ENCODE assay signal across 22 cellular contexts in the genomic region with DNA sequence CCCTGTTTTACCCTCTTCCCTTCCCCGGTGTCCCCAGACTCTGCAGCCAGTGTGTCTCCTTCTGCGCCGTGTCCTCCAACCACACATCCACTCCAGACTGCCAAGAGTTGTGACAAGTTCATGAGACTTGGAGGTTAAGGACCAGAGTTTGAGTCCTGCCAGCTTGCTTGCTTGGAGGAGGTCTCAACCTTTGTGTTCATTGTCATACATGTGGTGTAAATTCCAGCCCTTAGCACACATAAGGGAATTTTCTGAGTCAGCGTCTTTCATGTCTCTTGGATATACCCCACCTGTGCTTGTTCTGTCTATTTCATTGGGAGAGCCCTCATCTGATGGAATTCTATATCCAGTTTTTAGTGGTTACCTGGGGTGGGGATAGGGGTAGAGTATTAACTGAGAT. TPM values are rescaled to one million over a fixed set of nuclear protein-coding genes. Genes with fewer than 3 reads are reported as not detected.
A peak's percentile ranks its signal among the peaks of the same experiment; 100 is the strongest.
DNase-seq lines count a peak whose midpoint lies in the region; ATAC-seq, FAIRE-seq and TF ChIP-seq lines count a peak whose summit lies in the region.
"Had no signal": no experiment of that assay in that cellular context is flagged by ENCODE, and none has a peak within 500 bp of the region (broad histone marks: within the 10 kb centered on the region; RNA-seq: fewer than 3 reads in every experiment).

No MANE protein-coding gene starts in this region.

- H3K4me1 Mint-ChIP-seq in nephron = peaks cover 76% of the 10 kb centered on the region
- peaks cover 0 to 6% (median 3%) of the 10 kb centered on the region in 4 donors for H3K4me1 Mint-ChIP-seq in CD4-positive, alpha-beta memory T cell

- H3K36me3 Mint-ChIP-seq in nephron (ENCODE audit: low read depth) = no peaks in the 10 kb centered on the region
- no peaks in the 10 kb centered on the region for H3K36me3 Mint-ChIP-seq in CD4-positive, alpha-beta memory T cell

- no peak overlapping the region for H3K14ac ChIP-seq in H1 (ENCODE audit: insufficient read length)

- H2BK12ac ChIP-seq in H1 (ENCODE audit: low read depth, low read length) = no peak overlapping the region

- H3K23ac ChIP-seq in H1 (ENCODE audit: insufficient read length) = no peak overlapping the region

- H3K79me1 ChIP-seq in H1 (ENCODE audit: low read depth, low read length) = no peaks in the 10 kb centered on the region

- no peaks in the 10 kb centered on the region for H3K4me1 ChIP-seq in A549
- H3K4me1 ChIP-seq in H1 (replicated peaks in 1 of 4; ENCODE audit: control insufficient read depth in 3 of 4, insufficient read depth in 4 of 4, low read length in 3 of 4) = peaks cover 0 to 13% (median under 1%) of the 10 kb centered on the region in 4 experiments; a peak in 6 of 7 replicates
- H3K4me1 ChIP-seq in Karpas-422 (ENCODE audit: low read length) = peaks cover 34% of the 10 kb centered on the region
- H3K4me1 ChIP-seq in small intestine (ENCODE audit: control insufficient read depth in 2 of 2, insufficient read depth in 1 of 2, low read depth in 1 of 2, low read length in 1 of 2) = no peaks in the 10 kb centered on the region
- H3K4me1 ChIP-seq in CD4-positive, alpha-beta memory T cell (ENCODE audit: insufficient read depth, low read length) = no peaks in the 10 kb centered on the region

- H3K4me2 ChIP-seq in A549 (no peak overlapping the region), H1 (ENCODE audit: insufficient read depth in 1 of 2, low read depth in 2 of 2, low read length in 2 of 2) (no peak overlapping the region), Karpas-422 (ENCODE audit: low read depth, low read length, poor library complexity, severe bottlenecking) (no peak overlapping the region)
- H3K4me2 ChIP-seq: KMS-11 had no signal

- H3K9me2 ChIP-seq in Karpas-422 (replicated peaks; ENCODE audit: insufficient read depth, low read length) = no peaks in the 10 kb centered on the region

- H3K4me3 ChIP-seq in A549 = no peak overlapping the region
- no peak overlapping the region for H3K4me3 ChIP-seq in H1 (ENCODE audit: extremely low read depth in 1 of 4, insufficient read depth in 2 of 4, low read depth in 3 of 4, low read length in 4 of 4)
- H3K4me3 ChIP-seq in Karpas-422 (ENCODE audit: low read length) = no peak overlapping the region
- H3K4me3 ChIP-seq in small intestine (ENCODE audit: low read depth in 1 of 2, low read length in 2 of 2) = no peak overlapping the region
- no peak overlapping the region for H3K4me3 ChIP-seq in CD4-positive, alpha-beta memory T cell (ENCODE audit: low read length in 2 of 2)
- H3K4me3 ChIP-seq: BLaER1 treated with 17β-estradiol and CSF1 and Interleukin-3, amounts not matched to agents 10 nM and 100 nM; GM23248 had no signal

- H3K23me2 ChIP-seq in H1 (ENCODE audit: low read depth, low read length) = no peaks in the 10 kb centered on the region

- no peak for TF ChIP-seq CTCF in A549 (IDR thresholded peaks at IDR 0.05)
- no peak for TF ChIP-seq CTCF in H1 (IDR thresholded peaks at IDR 0.05; ENCODE audit: control extremely low read depth in 1 of 3, insufficient read depth in 1 of 3, low read depth in 1 of 3, low read length in 3 of 3)
- no peak for TF ChIP-seq CTCF in nephron (IDR thresholded peaks at IDR 0.05; ENCODE audit: unreplicated experiment in 3 of 3)

- FAIRE-seq in A549 (lab: Jason Lieb, UNC) = no peak
- no peak for FAIRE-seq in H1 (lab: Jason Lieb, UNC)
- no peak for FAIRE-seq in small intestine (lab: Jason Lieb, UNC)
- FAIRE-seq: G401.6 had no signal

- H3K9me3 ChIP-seq in A549 = no peaks in the 10 kb centered on the region
- no peaks in the 10 kb centered on the region for H3K9me3 ChIP-seq in H1 (ENCODE audit: insufficient read depth in 2 of 2, low read depth in 1 of 2, low read length in 1 of 2)
- no peaks in the 10 kb centered on the region for H3K9me3 ChIP-seq in Karpas-422 (ENCODE audit: low read length)
- H3K9me3 ChIP-seq in small intestine (ENCODE audit: control insufficient read depth, low read depth) = no peaks in the 10 kb centered on the region
- no peaks in the 10 kb centered on the region for H3K9me3 ChIP-seq in CD4-positive, alpha-beta memory T cell (ENCODE audit: control insufficient read depth in 1 of 2, low read length in 2 of 2)
- H3K9me3 ChIP-seq: BLaER1 treated with 17β-estradiol and CSF1 and Interleukin-3, amounts not matched to agents 10 nM and 100 nM had no signal

- H3K9ac ChIP-seq in H1 (replicated peaks in 1 of 4; ENCODE audit: extremely low read depth in 1 of 4, low read depth in 3 of 4, low read length in 3 of 4) (0 out of 7 replicates have a peak overlapping the region, but pooled peaks of 1 of the 4 experiments have one; percentile 31), Karpas-422 (ENCODE audit: low read length) (no peak overlapping the region)
- H3K9ac ChIP-seq: BLaER1 treated with 17β-estradiol and CSF1 and Interleukin-3, amounts not matched to agents 10 nM and 100 nM; GM23248; KMS-11 had no signal

- H2AFZ ChIP-seq in H1 (ENCODE audit: low read length) = no peak overlapping the region
- H2AFZ ChIP-seq in Karpas-422 (ENCODE audit: low read length) = no peak overlapping the region
- H2AFZ ChIP-seq: GM23248 had no signal

- no peak overlapping the region for H3K18ac ChIP-seq in H1 (ENCODE audit: extremely low read depth, low read length)

- peaks cover 5% of the 10 kb centered on the region for H3K27me3 Mint-ChIP-seq in nephron (ENCODE audit: low read depth)
- peaks cover 7 to 19% of the 10 kb centered on the region in 2 donors for H3K27me3 Mint-ChIP-seq in CD4-positive, alpha-beta memory T cell

- H2AK5ac ChIP-seq in H1 (ENCODE audit: low read depth, low read length) = peak overlapping the region; percentile 83

- DNase-seq in A549 (ENCODE audit: low read depth in 1 of 2, low spot score in 1 of 2) = no peak
- peak; percentile 70 for DNase-seq in amniotic epithelial cell (ENCODE audit: low read depth)
- DNase-seq in H1 (ENCODE audit: low read depth in 1 of 2, low spot score in 2 of 2) = no peak
- no peak for DNase-seq in Karpas-422
- no peak for DNase-seq in small intestine
- DNase-seq in CD4-positive, alpha-beta memory T cell = no peak
- no peak for DNase-seq in left colon
- DNase-seq: 8988T; DMS79 treated with DMSO at 0.1 percent for 48 hours; GM23248; MM.1S; NCI-H1092 treated with DMSO at 0.1 percent for 48 hours; NCI-H1694; NCI-H2107; NCI-H2227 treated with DMSO at 0.1 percent for 48 hours; NCI-H69; NK-92 treated with Interleukin-12 subunit alpha and Interleukin-12 subunit beta, amount 100 ng/mL, for 24 hours; OCI-M1 had no signal

- no peak overlapping the region for H4K8ac ChIP-seq in H1 (ENCODE audit: extremely low read depth, insufficient read depth, low read length)

- peak overlapping the region in 1 of 3 experiments; percentile 36 for H3K4me3 Mint-ChIP-seq in nephron
- H3K4me3 Mint-ChIP-seq in CD4-positive, alpha-beta memory T cell = no peak overlapping the region

- H4K5ac ChIP-seq in H1 (ENCODE audit: insufficient read length, low read depth, low read length) = no peak overlapping the region

- H3K4ac ChIP-seq in H1 (replicated peaks; ENCODE audit: insufficient read length, low read depth, low read length) = peak overlapping the region; percentile 48

- WGBS in A549 (ENCODE audit: missing lambda C conversion rate) = 93% methylated on average over 4 of the region's 4 CpGs
- WGBS in H1 (ENCODE audit: extremely low coverage in 1 of 2, insufficient coverage in 1 of 2, insufficient read length in 1 of 2, insufficient replicate concordance in 2 of 2, low coverage in 1 of 2, low lambda C conversion rate in 2 of 2, missing lambda C conversion rate in 1 of 2), 2 experiments = 93% methylated on average over 3 of the region's 4 CpGs; no CpG with 5 or more reads in 1 of the 2 experiments
- WGBS in small intestine, 3 donors = 91 to 93% (median 91%) methylated on average over 4 of the region's 4 CpGs

- H3K56ac ChIP-seq in H1 (replicated peaks; ENCODE audit: insufficient read length, low read depth, low read length) = no peak overlapping the region

- no peak overlapping the region for H4K91ac ChIP-seq in H1 (replicated peaks; ENCODE audit: insufficient read length, low read length)

- H3K36me3 ChIP-seq in H1 (ENCODE audit: control insufficient read depth in 2 of 4, insufficient read depth in 4 of 4, low read length in 3 of 4) = no peaks in the 10 kb centered on the region
- no peaks in the 10 kb centered on the region for H3K36me3 ChIP-seq in Karpas-422 (ENCODE audit: insufficient read depth, low read length)
- no peaks in the 10 kb centered on the region for H3K36me3 ChIP-seq in small intestine (ENCODE audit: control insufficient read depth in 2 of 2, insufficient read depth in 2 of 2, low read length in 2 of 2)
- H3K36me3 ChIP-seq in CD4-positive, alpha-beta memory T cell (ENCODE audit: insufficient read depth, low read length) = no peaks in the 10 kb centered on the region
- H3K36me3 ChIP-seq: BLaER1 treated with 17β-estradiol and CSF1 and Interleukin-3, amounts not matched to agents 10 nM and 100 nM had no signal

- TF ChIP-seq RAD21 in A549 (conservative IDR thresholded peaks at IDR 0.05 in 1 of 2, IDR thresholded peaks at IDR 0.05 in 1 of 2) = no peak
- no peak for TF ChIP-seq RAD21 in H1 (IDR thresholded peaks at IDR 0.05 in 1 of 2, conservative IDR thresholded peaks at IDR 0.05 in 1 of 2; ENCODE audit: low read depth in 2 of 2, low read length in 2 of 2)

- POLR2A ChIA-PET in A549 (lab: Yijun Ruan, JAX) (no interaction called here), H1 (lab: Charles Lee; ENCODE audit: partially characterized antibody) (interaction anchor here (2.7 kb wide), 1 partner anchor 12 kb away, joined by 9 read pairs; a partner anchor contains a TSS)
- POLR2A ChIA-PET in CD4-positive, alpha-beta memory T cell (lab: Charles Lee; ENCODE audit: partially characterized antibody) = no interaction called here

- ATAC-seq in A549 (no peak), left colon (no peak)

- no peak overlapping the region for H2BK5ac ChIP-seq in H1 (ENCODE audit: low read depth, low read length)

- H2BK15ac ChIP-seq in H1 (ENCODE audit: low read length) = 0 out of 2 replicates have a peak overlapping the region, but pooled peaks have one; percentile 12

- CTCF ChIA-PET in A549 (lab: Yijun Ruan, JAX) (interaction anchor here (0.7 to 6.1 kb wide), 6 partner anchors 11 to 285 kb away, joined by 3 to 27 read pairs (median 4); no protein-coding TSS in a partner anchor), H1 (lab: Charles Lee; ENCODE audit: partially characterized antibody) (interaction anchor here (1.1 to 5.4 kb wide), 6 partner anchors 10 to 60 kb away, joined by 3 to 35 read pairs (median 4); no protein-coding TSS in a partner anchor)
- CTCF ChIA-PET in CD4-positive, alpha-beta memory T cell (lab: Charles Lee; ENCODE audit: partially characterized antibody) = interaction anchor here (0.6 to 1.3 kb wide), 2 partner anchors 49 to 82 kb away, joined by 3 to 4 read pairs; no protein-coding TSS in a partner anchor

- 0 out of 2 replicates have a peak overlapping the region, but pooled peaks have one; percentile 27 for H2BK20ac ChIP-seq in H1 (ENCODE audit: low read length)

- H4K20me1 ChIP-seq in H1 (replicated peaks in 1 of 2; ENCODE audit: control insufficient read depth in 1 of 2, insufficient read depth in 2 of 2, low read length in 2 of 2) (no peaks in the 10 kb centered on the region), Karpas-422 (ENCODE audit: insufficient read depth, low read depth, low read length) (0 out of 2 replicates have a peak, but pooled peaks cover 5% of the 10 kb centered on the region)

- H3K27me3 ChIP-seq in H1 (replicated peaks in 1 of 4; ENCODE audit: control insufficient read depth in 3 of 4, extremely low read depth in 1 of 4, insufficient read depth in 3 of 4, low read length in 3 of 4) (no peaks in the 10 kb centered on the region), Karpas-422 (ENCODE audit: low read length) (no peaks in the 10 kb centered on the region), small intestine (ENCODE audit: control insufficient read depth in 2 of 2, insufficient read depth in 2 of 2, low read length in 2 of 2) (no peaks in the 10 kb centered on the region)
- H3K27me3 ChIP-seq in CD4-positive, alpha-beta memory T cell (ENCODE audit: insufficient read depth, low read length) = no peaks in the 10 kb centered on the region
- H3K27me3 ChIP-seq: BLaER1 treated with 17β-estradiol and CSF1 and Interleukin-3, amounts not matched to agents 10 nM and 100 nM had no signal

- intact Hi-C loops in CD4-positive, alpha-beta memory T cell (cut with micrococcal nuclease) = no loop called here
- intact Hi-C loops in left colon (cut with DNase I, micrococcal nuclease) = no loop called here

- no peaks in the 10 kb centered on the region for H3K79me2 ChIP-seq in H1 (ENCODE audit: control insufficient read depth in 1 of 2, insufficient read depth in 2 of 2, low read length in 2 of 2)
- H3K79me2 ChIP-seq in Karpas-422 (ENCODE audit: low read length) = no peaks in the 10 kb centered on the region

- no peaks in the 10 kb centered on the region for H3K9me3 Mint-ChIP-seq in nephron
- H3K9me3 Mint-ChIP-seq in CD4-positive, alpha-beta memory T cell = no peaks in the 10 kb centered on the region

- TF ChIP-seq EP300 in A549 (IDR thresholded peaks at IDR 0.05) (no peak), H1 (IDR thresholded peaks at IDR 0.05; ENCODE audit: borderline replicate concordance in 1 of 2, low read depth in 2 of 2, low read length in 2 of 2) (no peak)

- H3K27ac ChIP-seq in A549 (peak overlapping the region in 1 of 2 experiments; percentile 15; a peak in 1 of 6 replicates), H1 (ENCODE audit: low read depth, low read length) (no peak overlapping the region), Karpas-422 (ENCODE audit: low read length) (no peak overlapping the region), small intestine (ENCODE audit: low read depth in 1 of 2, low read length in 1 of 2) (no peak overlapping the region)
- H3K27ac ChIP-seq in CD4-positive, alpha-beta memory T cell (ENCODE audit: low read depth, low read length) = no peak overlapping the region
- H3K27ac ChIP-seq: BLaER1 treated with 17β-estradiol and CSF1 and Interleukin-3, amounts not matched to agents 10 nM and 100 nM; GM23248; KMS-11 had no signal

- no peak overlapping the region for H2BK120ac ChIP-seq in H1 (replicated peaks; ENCODE audit: low read depth, low read length)

- peak overlapping the region; percentile 70 to 90 (median 85) for H3K27ac Mint-ChIP-seq in nephron
- no peak overlapping the region for H3K27ac Mint-ChIP-seq in CD4-positive, alpha-beta memory T cell

- TF ChIP-seq POLR2A in A549 (IDR thresholded peaks at IDR 0.05; ENCODE audit: low read length) (no peak), H1 (IDR thresholded peaks at IDR 0.05; ENCODE audit: control extremely low read depth in 1 of 2, low read depth in 2 of 2, low read length in 2 of 2) (no peak)

RNA-seq across cellular contexts. Expression of a gene that starts 13.3 kb away (rescaled TPM):
- polyA plus RNA-seq in A549 (2011; rRNA removed) = 2.0 and 2.4 TPM in 2 replicates
- 1.3 and 1.7 TPM in 2 replicates for polyA plus RNA-seq in A549 (2012; cell fraction: cytosol; rRNA removed)
- 1.5 and 1.8 TPM in 2 replicates for polyA plus RNA-seq in A549 (2012; cell fraction: nucleus; rRNA removed)
- 1.8 to 2.4 TPM (median 2.3 TPM) in 3 replicates for polyA plus RNA-seq in A549 (2017; fragmentation: RNase III; extraction: RNeasy Plus Mini Kit Qiagen cat#74134 plus additional on column Dnase treatment)
- 1.9 and 2.6 TPM in 2 replicates for polyA minus RNA-seq in A549 (2011; rRNA and poly(A)+ RNA removed)
- total RNA-seq in H1 (2021; fragmentation: NEBNext Ultra II Directional; extraction: Animal tissue kit (Norgen Biotek cat#: 25700)) = 3.4 and 4.7 TPM in 2 replicates
- 6.1 and 6.7 TPM in 2 replicates for polyA plus RNA-seq in H1 (2011; rRNA removed)
- 3.5 TPM for polyA plus RNA-seq in H1 (2011; cell fraction: cytosol; rRNA removed)
- 5.4 TPM for polyA plus RNA-seq in H1 (2011; cell fraction: nucleus; rRNA removed)
- 3.8 to 5.5 TPM (median 4.8 TPM) in 4 replicates for polyA plus RNA-seq in H1 (2012, experiment 1 of 2)
- 3.7 TPM for polyA plus RNA-seq in H1 (2012, experiment 2 of 2)
- polyA plus RNA-seq in H1 (2013, experiment 1 of 2) = 2.4 TPM
- polyA plus RNA-seq in H1 (2013, experiment 2 of 2) = 2.2 TPM
- 4.0 TPM in 2 replicates for polyA minus RNA-seq in H1 (2011; rRNA and poly(A)+ RNA removed)
- polyA minus RNA-seq in H1 (2011; cell fraction: cytosol; rRNA and poly(A)+ RNA removed) = 2.9 TPM
- polyA minus RNA-seq in H1 (2011; cell fraction: nucleus; rRNA and poly(A)+ RNA removed) = 2.2 TPM
- total RNA-seq in Karpas-422 (2014; rRNA removed; shearing (Covaris generic); ENCODE audit: low replicate concordance) = 0.26 and 0.69 TPM in 2 replicates
- polyA plus RNA-seq in small intestine = 1 to 10 TPM; 1.3 to 3.0 (median 1.4) TPM
- not detected for total RNA-seq in CD4-positive, alpha-beta memory T cell
- polyA plus RNA-seq in CD4-positive, alpha-beta memory T cell = not detected
- total RNA-seq in left colon = 1 to 10 TPM in 1 of 2 donors, under 1 TPM in 1; 0.67 to 1.6 TPM

Comparison
In these comparisons a context has a peak if more than half of its experiments do, and no peak if none do; other contexts are left out.
1. H3K27ac Mint-ChIP-seq: peak in nephron (3 of 3); none in CD4-positive, alpha-beta memory T cell (0 of 7).